15 cellular contexts compared by ENCODE assay signal in the genomic region with DNA sequence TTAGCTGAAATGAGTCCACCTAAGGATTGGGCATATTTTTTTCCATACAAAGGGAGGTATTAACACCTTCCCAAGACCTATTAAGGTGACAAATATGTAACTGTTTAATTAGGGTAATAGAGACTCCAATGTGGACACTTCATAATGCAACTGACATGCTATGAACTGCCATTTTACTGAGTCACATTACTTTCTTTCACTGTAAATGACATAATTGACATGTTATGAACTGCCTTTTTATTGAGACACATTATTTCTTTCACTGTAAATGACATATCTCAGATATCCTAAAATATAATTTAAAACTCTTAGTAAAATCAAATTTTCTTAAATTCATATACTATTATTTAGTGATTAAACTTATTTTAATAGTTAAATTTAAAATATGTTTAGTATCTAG.
"Had no signal": no experiment of that assay in that cellular context is flagged by ENCODE, and none has a peak within 500 bp of the region (broad histone marks: within the 10 kb centered on the region; RNA-seq: fewer than 3 reads in every experiment).

No MANE protein-coding gene starts in this region.

- H3K27me3 ChIP-seq: heart right ventricle, pancreas, suprapubic skin, thyroid gland had no signal

- H3K4me1 ChIP-seq: heart right ventricle, pancreas, suprapubic skin, thyroid gland had no signal

- H3K9me3 ChIP-seq: heart right ventricle, pancreas, suprapubic skin, thyroid gland had no signal

- H3K27ac ChIP-seq: heart right ventricle, pancreas, suprapubic skin, thyroid gland had no signal

- H3K4me2 ChIP-seq: smooth muscle cell had no signal

- H3K36me3 ChIP-seq: heart right ventricle, pancreas, suprapubic skin, thyroid gland had no signal

- H3K4me3 ChIP-seq: heart right ventricle, lung, pancreas, smooth muscle cell, suprapubic skin, thyroid gland had no signal

- DNase-seq: foreskin melanocyte; heart right ventricle; left colon; left ventricle myocardium superior; midbrain; occipital lobe; pancreas; right cardiac atrium; stimulated activated CD4-positive, alpha-beta T cell treated with anti-CD3 and anti-CD28 coated beads, Interleukin-2, amount 100 ng/mL, for 48 hours; stimulated activated CD8-positive, alpha-beta memory T cell treated with anti-CD3 and anti-CD28 coated beads, Interleukin-4, amount 100 ng/mL, for 48 hours; stimulated activated naive CD8-positive, alpha-beta T cell treated with anti-CD3 and anti-CD28 coated beads, Interleukin-15, Interleukin-2, amounts not matched to agents 100 U/mL and 50 U/mL, for 24 hours; thyroid gland had no signal
